Comparison of ENCODE assay signal across 16 cellular contexts in the genomic region with DNA sequence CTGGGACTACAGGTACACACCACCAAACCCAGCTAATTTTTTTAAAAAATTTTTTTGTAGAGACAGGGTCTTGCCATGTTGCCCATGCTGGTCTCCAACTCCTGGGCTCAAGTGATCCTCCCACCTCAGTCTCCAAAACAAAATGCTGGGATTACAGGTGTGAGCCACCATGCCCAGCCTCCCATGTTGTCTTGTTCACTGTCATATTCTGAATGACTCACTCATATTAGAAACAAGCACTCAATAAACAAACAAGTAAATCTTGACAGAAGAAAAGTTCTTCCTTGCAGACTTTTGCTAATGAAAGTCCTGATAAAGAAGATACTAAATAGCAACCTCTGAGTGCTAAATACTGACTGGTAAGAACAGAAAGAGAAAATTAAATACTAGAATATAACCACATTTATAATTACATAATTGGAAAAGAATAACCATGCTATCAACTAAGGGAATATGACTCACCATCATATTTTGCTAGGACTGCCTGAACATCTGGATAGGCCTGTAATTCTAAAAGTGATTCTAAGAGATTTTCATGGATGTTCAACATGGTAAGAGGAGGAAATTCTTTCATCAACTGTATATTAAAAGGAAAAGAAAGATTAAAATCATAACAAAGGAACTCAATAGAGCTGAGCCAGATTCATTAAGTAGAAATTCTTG.
"Had no signal": no experiment of that assay in that cellular context is flagged by ENCODE, and none has a peak within 500 bp of the region (broad histone marks: within the 10 kb centered on the region; RNA-seq: fewer than 3 reads in every experiment).

No MANE protein-coding gene starts in this region.

- H3K4me1 Mint-ChIP-seq: activated B cell treated with CpG ODN at 0.5 μM for 24 hours; activated CD4-positive, alpha-beta T cell treated with anti-CD3 and anti-CD28 coated beads, Interleukin-2, amount 10 ng/mL, durations not matched to agents 24 days and 14 days; central memory CD8-positive, alpha-beta T cell; stimulated activated naive CD8-positive, alpha-beta T cell treated with anti-CD3 and anti-CD28 coated beads, Interleukin-15, amount 100 ng/mL, for 72 hours had no signal

- H3K36me3 ChIP-seq: ovary had no signal

- H3K4me3 Mint-ChIP-seq: activated B cell treated with CpG ODN at 0.5 μM for 24 hours; activated CD4-positive, alpha-beta T cell treated with anti-CD3 and anti-CD28 coated beads, Interleukin-2, amount 10 ng/mL, durations not matched to agents 24 days and 14 days; central memory CD8-positive, alpha-beta T cell; dendritic cell treated with granulocyte-macrophage colony-stimulating factor and Interleukin-4, amounts not matched to agents 40 ng/mL and 50 ng/mL, for 4 days; effector memory CD8-positive, alpha-beta T cell; stimulated activated naive CD8-positive, alpha-beta T cell treated with anti-CD3 and anti-CD28 coated beads, Interleukin-15, amount 100 ng/mL, for 72 hours had no signal

- H3K27ac Mint-ChIP-seq: activated B cell treated with CpG ODN at 0.5 μM for 24 hours; activated CD4-positive, alpha-beta T cell treated with anti-CD3 and anti-CD28 coated beads, Interleukin-2, amount 10 ng/mL, durations not matched to agents 24 days and 14 days; dendritic cell treated with granulocyte-macrophage colony-stimulating factor and Interleukin-4, amounts not matched to agents 40 ng/mL and 50 ng/mL, for 4 days; effector memory CD8-positive, alpha-beta T cell had no signal

- H3K4me1 ChIP-seq: adrenal gland, esophagus muscularis mucosa, gastroesophageal sphincter had no signal

- H3K4me3 ChIP-seq: adrenal gland, esophagus muscularis mucosa, gastroesophageal sphincter, ovary, vagina had no signal

- H3K27ac ChIP-seq: adrenal gland, esophagus muscularis mucosa, gastroesophageal sphincter, ovary, vagina had no signal

- ATAC-seq: effector memory CD8-positive, alpha-beta T cell; gastroesophageal sphincter; left ventricle myocardium superior; stimulated activated naive CD8-positive, alpha-beta T cell treated with anti-CD3 and anti-CD28 coated beads, Interleukin-15, amount 100 ng/mL, for 72 hours had no signal

- H3K27me3 ChIP-seq: adrenal gland, esophagus muscularis mucosa, gastroesophageal sphincter, ovary, vagina had no signal

- H3K9me3 Mint-ChIP-seq: activated B cell treated with CpG ODN at 0.5 μM for 24 hours; activated CD4-positive, alpha-beta T cell treated with anti-CD3 and anti-CD28 coated beads, Interleukin-2, amount 10 ng/mL, durations not matched to agents 24 days and 14 days; central memory CD8-positive, alpha-beta T cell; dendritic cell treated with granulocyte-macrophage colony-stimulating factor and Interleukin-4, amounts not matched to agents 40 ng/mL and 50 ng/mL, for 4 days; effector memory CD8-positive, alpha-beta T cell; stimulated activated naive CD8-positive, alpha-beta T cell treated with anti-CD3 and anti-CD28 coated beads, Interleukin-15, amount 100 ng/mL, for 72 hours had no signal

- DNase-seq: activated B cell treated with CpG ODN at 0.5 μM for 24 hours; activated CD4-positive, alpha-beta T cell treated with anti-CD3 and anti-CD28 coated beads, Interleukin-2, amount 10 ng/mL, durations not matched to agents 24 days and 14 days; activated naive CD4-positive, alpha-beta T cell treated with anti-CD3 and anti-CD28 coated beads, Interleukin-2, amount 50 U/mL, for 16 hours; adrenal gland; effector memory CD8-positive, alpha-beta T cell; kidney; left ventricle myocardium superior; mesendoderm; ovary; stimulated activated CD4-positive, alpha-beta T cell treated with anti-CD3 and anti-CD28 coated beads, Interleukin-2, amount 100 ng/mL, for 48 hours; stimulated activated naive CD8-positive, alpha-beta T cell treated with anti-CD3 and anti-CD28 coated beads, Interleukin-15, amount 100 ng/mL, for 72 hours had no signal

- H3K9me3 ChIP-seq: adrenal gland, esophagus muscularis mucosa, gastroesophageal sphincter, ovary, vagina had no signal

- H3K27me3 Mint-ChIP-seq: activated B cell treated with CpG ODN at 0.5 μM for 24 hours; activated CD4-positive, alpha-beta T cell treated with anti-CD3 and anti-CD28 coated beads, Interleukin-2, amount 10 ng/mL, durations not matched to agents 24 days and 14 days; central memory CD8-positive, alpha-beta T cell; dendritic cell treated with granulocyte-macrophage colony-stimulating factor and Interleukin-4, amounts not matched to agents 40 ng/mL and 50 ng/mL, for 4 days; effector memory CD8-positive, alpha-beta T cell; stimulated activated naive CD8-positive, alpha-beta T cell treated with anti-CD3 and anti-CD28 coated beads, Interleukin-15, amount 100 ng/mL, for 72 hours had no signal
